In genomic region chr16:8831450-8832382, GRCh38 we compare ENCODE assay signal across 26 cellular contexts. TPM values are rescaled to one million over a fixed set of nuclear protein-coding genes. Genes with fewer than 3 reads are reported as not detected.
DNase-seq lines count a peak whose midpoint lies in the region; ATAC-seq and TF ChIP-seq lines count a peak whose summit lies in the region.
"Had no signal": no experiment of that assay in that cellular context is flagged by ENCODE, and none has a peak within 500 bp of the region (broad histone marks: within the 10 kb centered on the region; RNA-seq: fewer than 3 reads in every experiment).

No MANE protein-coding gene starts in this region.

- H3K4me3 Mint-ChIP-seq in GM23338: peak overlapping the region; percentile 56
- no peak overlapping the region for H3K4me3 Mint-ChIP-seq in stimulated activated effector memory CD8-positive, alpha-beta T cell treated with anti-CD3 and anti-CD28 coated beads, Interleukin-12 subunit alpha, Interleukin-12 subunit beta, amount 100 ng/mL, for 72 hours
- H3K4me3 Mint-ChIP-seq: activated T-helper 1 cell treated with anti-CD3 and anti-CD28 coated beads, Interleukin-12 subunit alpha, Interleukin-12 subunit beta, Interleukin-2, Interleukin-4 antibody, amounts not matched to agents 30 ng/mL and 10 ng/mL and 1 ng/mL, durations not matched to agents 14 hours and 24 hours and 36 hours had no signal

- TF ChIP-seq CTCF in GM23338 (conservative IDR thresholded peaks at IDR 0.05; ENCODE audit: low read depth in 2 of 2): no peak
- no peak for TF ChIP-seq CTCF in Panc1 (IDR thresholded peaks at IDR 0.05)
- no peak for TF ChIP-seq CTCF in tibial artery (IDR thresholded peaks at IDR 0.05)
- no peak for TF ChIP-seq CTCF in testis (IDR thresholded peaks at IDR 0.05)

- no peaks in the 10 kb centered on the region; the same call in 2 of the 3 replicates for H3K9me3 Mint-ChIP-seq in GM23338
- H3K9me3 Mint-ChIP-seq in stimulated activated effector memory CD8-positive, alpha-beta T cell treated with anti-CD3 and anti-CD28 coated beads, Interleukin-12 subunit alpha, Interleukin-12 subunit beta, amount 100 ng/mL, for 72 hours: no peaks in the 10 kb centered on the region
- H3K9me3 Mint-ChIP-seq: activated T-helper 1 cell treated with anti-CD3 and anti-CD28 coated beads, Interleukin-12 subunit alpha, Interleukin-12 subunit beta, Interleukin-2, Interleukin-4 antibody, amounts not matched to agents 30 ng/mL and 10 ng/mL and 1 ng/mL, durations not matched to agents 14 hours and 24 hours and 36 hours had no signal

- DNase-seq in GM23338 (ENCODE audit: low spot score) (peak; percentile 97), Panc1 (ENCODE audit: low read depth, low spot score) (no peak), C1 segment of cervical spinal cord (lab: John Stamatoyannopoulos, UW) (no peak), NCI-H1105 treated with DMSO at 0.1 percent for 48 hours (lab: John Stamatoyannopoulos, UW) (no peak), tibial artery (no peak), testis (no peak)
- DNase-seq in stimulated activated effector memory CD8-positive, alpha-beta T cell treated with anti-CD3 and anti-CD28 coated beads, Interleukin-12 subunit alpha, Interleukin-12 subunit beta, amount 100 ng/mL, for 72 hours (ENCODE audit: low spot score in 2 of 2): no peak
- DNase-seq: activated CD8-positive, alpha-beta memory T cell treated with anti-CD3 and anti-CD28 coated beads for 24 hours; BE2C; effector CD4-positive, alpha-beta T cell; heart left ventricle; MG63; NCI-H1930; NCI-H510A treated with DMSO at 0.1 percent for 48 hours; OCI-M1; ovary; stimulated activated CD4-positive, alpha-beta T cell treated with anti-CD3 and anti-CD28 coated beads, Interleukin-2, amount 100 ng/mL, for 48 hours had no signal

- H4K20me1 ChIP-seq in GM23338 (replicated peaks; ENCODE audit: insufficient read depth): no peaks in the 10 kb centered on the region

- BruUV-seq in Panc1 (replicated peaks; lab: Mats Ljungman, UMichigan): no TSS peak

- H3K27me3 ChIP-seq in GM23338 (ENCODE audit: insufficient read depth) (no peaks in the 10 kb centered on the region), Panc1 (ENCODE audit: control insufficient read depth, insufficient read depth, low read length) (no peaks in the 10 kb centered on the region), tibial artery (no peaks in the 10 kb centered on the region), testis (no peaks in the 10 kb centered on the region)
- H3K27me3 ChIP-seq: BE2C, heart left ventricle, MG63, ovary, SJSA1 had no signal

- H3K9me3 ChIP-seq in Panc1 (ENCODE audit: control insufficient read depth, insufficient read depth, low read depth, low read length) (no peaks in the 10 kb centered on the region), iPS-18c (ENCODE audit: control insufficient read depth, insufficient read depth, low read length) (no peaks in the 10 kb centered on the region), tibial artery (no peaks in the 10 kb centered on the region), testis (no peaks in the 10 kb centered on the region)
- H3K9me3 ChIP-seq: BE2C, heart left ventricle, MG63, ovary, SJSA1 had no signal

- in situ Hi-C loops in Panc1 (cut with HindIII; ENCODE audit: low pct_unique_long_range_greater_than_20kb, low sequenced_read_pairs): no loop called here

- POLR2A ChIA-PET in Panc1 (lab: Charles Lee): no interaction called here

- peaks cover 20% of the 10 kb centered on the region for H3K27me3 Mint-ChIP-seq in GM23338 (ENCODE audit: insufficient read depth, low read depth, poor library complexity)

- intact Hi-C loops in Panc1 (cut with micrococcal nuclease; ENCODE audit: unreplicated experiment) (no loop called here), tibial artery (cut with DNase I; ENCODE audit: low total_unique reads) (no loop called here), testis (cut with DNase I; ENCODE audit: low total_unique reads) (no loop called here)

- H3K36me3 ChIP-seq in GM23338 (ENCODE audit: insufficient read depth): no peaks in the 10 kb centered on the region; the same call in 1 of the 2 replicates
- peaks cover 20% of the 10 kb centered on the region for H3K36me3 ChIP-seq in Panc1 (ENCODE audit: control insufficient read depth, insufficient read depth, low read length)
- H3K36me3 ChIP-seq in tibial artery: peaks cover 6 to 34% (median 34%) of the 10 kb centered on the region in 3 donors
- no peaks in the 10 kb centered on the region for H3K36me3 ChIP-seq in testis (ENCODE audit: low read depth, missing control alignments)
- H3K36me3 ChIP-seq: ovary had no signal

- peaks cover 55% of the 10 kb centered on the region for H3K4me1 ChIP-seq in GM23338 (ENCODE audit: insufficient read depth)
- no peaks in the 10 kb centered on the region for H3K4me1 ChIP-seq in Panc1 (ENCODE audit: control insufficient read depth, insufficient read depth, low read length)
- H3K4me1 ChIP-seq in tibial artery: no peaks in the 10 kb centered on the region
- no peaks in the 10 kb centered on the region for H3K4me1 ChIP-seq in testis
- H3K4me1 ChIP-seq: SJSA1 had no signal

- no peak overlapping the region for H2AFZ ChIP-seq in GM23338

- H3K4me1 Mint-ChIP-seq in GM23338: peaks cover 60% of the 10 kb centered on the region
- peaks cover 27% of the 10 kb centered on the region for H3K4me1 Mint-ChIP-seq in stimulated activated effector memory CD8-positive, alpha-beta T cell treated with anti-CD3 and anti-CD28 coated beads, Interleukin-12 subunit alpha, Interleukin-12 subunit beta, amount 100 ng/mL, for 72 hours

- peaks cover 41% of the 10 kb centered on the region for H3K36me3 Mint-ChIP-seq in GM23338 (ENCODE audit: low read depth)
- H3K36me3 Mint-ChIP-seq in stimulated activated effector memory CD8-positive, alpha-beta T cell treated with anti-CD3 and anti-CD28 coated beads, Interleukin-12 subunit alpha, Interleukin-12 subunit beta, amount 100 ng/mL, for 72 hours: peaks cover 62% of the 10 kb centered on the region

- H3K79me2 ChIP-seq in GM23338 (replicated peaks; ENCODE audit: insufficient read depth): peaks cover 13% of the 10 kb centered on the region

- H3K4me2 ChIP-seq in GM23338: peak overlapping the region; percentile 67

- ATAC-seq in GM23338 (peak; percentile 96), Panc1 (0 out of 2 replicates have a peak, but pooled peaks have one; percentile 57)
- ATAC-seq in stimulated activated effector memory CD8-positive, alpha-beta T cell treated with anti-CD3 and anti-CD28 coated beads, Interleukin-12 subunit alpha, Interleukin-12 subunit beta, amount 100 ng/mL, for 72 hours: no peak
- ATAC-seq: heart left ventricle, left lobe of liver had no signal

- H3K27ac ChIP-seq in GM23338 (ENCODE audit: low read depth): peak overlapping the region; percentile 97
- no peak overlapping the region for H3K27ac ChIP-seq in Panc1 (ENCODE audit: low read length)
- H3K27ac ChIP-seq in tibial artery: no peak overlapping the region
- no peak overlapping the region for H3K27ac ChIP-seq in testis
- H3K27ac ChIP-seq: heart left ventricle, ovary, SJSA1 had no signal

- H3K9me2 ChIP-seq in GM23338 (ENCODE audit: insufficient read depth): no peaks in the 10 kb centered on the region

- 88 to 89% methylated on average over 11 to 19 of the region's 19 CpGs for WGBS in testis, 2 donors

- H3K4me3 ChIP-seq in GM23338: peak overlapping the region; percentile 27; the same call in 1 of the 2 replicates
- no peak overlapping the region for H3K4me3 ChIP-seq in Panc1 (ENCODE audit: low read depth in 2 of 2, low read length in 2 of 2)
- H3K4me3 ChIP-seq in iPS-18c (ENCODE audit: insufficient read depth, low read depth, low read length): peak overlapping the region; percentile 5; the same call in 1 of the 2 replicates
- no peak overlapping the region for H3K4me3 ChIP-seq in tibial artery
- H3K4me3 ChIP-seq in testis: no peak overlapping the region
- H3K4me3 ChIP-seq: heart left ventricle, MG63, ovary, SJSA1 had no signal

- TF ChIP-seq POLR2A in testis (IDR thresholded peaks at IDR 0.05): no peak

- CTCF ChIA-PET in Panc1 (lab: Charles Lee): no interaction called here

- H3F3A ChIP-seq in GM23338 (replicated peaks; ENCODE audit: low read depth): peaks cover 32% of the 10 kb centered on the region

- peak overlapping the region; percentile 99 for H3K27ac Mint-ChIP-seq in GM23338
- H3K27ac Mint-ChIP-seq in stimulated activated effector memory CD8-positive, alpha-beta T cell treated with anti-CD3 and anti-CD28 coated beads, Interleukin-12 subunit alpha, Interleukin-12 subunit beta, amount 100 ng/mL, for 72 hours: peak overlapping the region; percentile 32
- H3K27ac Mint-ChIP-seq: activated T-helper 1 cell treated with anti-CD3 and anti-CD28 coated beads, Interleukin-12 subunit alpha, Interleukin-12 subunit beta, Interleukin-2, Interleukin-4 antibody, amounts not matched to agents 30 ng/mL and 10 ng/mL and 1 ng/mL, durations not matched to agents 14 hours and 24 hours and 36 hours had no signal

TF ChIP-seq in GM23338, 12 proteins besides CTCF, POLR2A, EP300 and RAD21 (continues in another document):
- TF ChIP-seq POLR2AphosphoS5 (IDR thresholded peaks at IDR 0.05; ENCODE audit: low read depth): peak; percentile 76
- TF ChIP-seq NANOG (IDR thresholded peaks at IDR 0.05; ENCODE audit: borderline replicate concordance): peak; percentile 70; the same call in 1 of the 2 replicates
- no peak for TF ChIP-seq ZNF114 (CRISPR knock-in tag; IDR thresholded peaks at IDR 0.05)

RNA-seq across cellular contexts. Expression of gene PMM2, which starts 34.1 kb away (rescaled TPM):
- total RNA-seq in GM23338 (2014; rRNA removed; shearing (Covaris generic)): 38.2 and 45.1 TPM in 2 replicates
- 60.4 and 64.0 TPM in 2 replicates for polyA plus RNA-seq in GM23338 (2016; fragmentation: Nextera tagmentation; extraction: Ambion mirVana)
- 58.4 TPM for total RNA-seq in Panc1 (2021; ENCODE audit: unreplicated experiment)
- polyA plus RNA-seq in Panc1 (2012; ENCODE audit: insufficient read length): 39.5 TPM
- 10 to 100 TPM; 25.8 to 36.6 TPM for total RNA-seq in testis
- polyA plus RNA-seq in testis (ENCODE audit: insufficient read depth, low read depth, low replicate concordance): 15.4 TPM

RNA-seq across cellular contexts. Expression of gene TMEM186, which starts 34.3 kb away (rescaled TPM):
- total RNA-seq in GM23338 (2014; rRNA removed; shearing (Covaris generic)): 8.3 and 11.2 TPM in 2 replicates
- polyA plus RNA-seq in GM23338 (2016; fragmentation: Nextera tagmentation; extraction: Ambion mirVana) (11.7 and 14.8 TPM in 2 replicates), testis (ENCODE audit: insufficient read depth, low read depth, low replicate concordance) (15.5 TPM)
- total RNA-seq in Panc1 (2021; ENCODE audit: unreplicated experiment) (12.4 TPM), testis (10 to 100 TPM; 11.6 to 14.3 TPM)
- 9.1 TPM for polyA plus RNA-seq in Panc1 (2012; ENCODE audit: insufficient read length)

RNA-seq across cellular contexts. Expression of gene CARHSP1, which starts 37.1 kb away (rescaled TPM):
- total RNA-seq in GM23338 (2014; rRNA removed; shearing (Covaris generic)): 286 and 301 TPM in 2 replicates
- polyA plus RNA-seq in GM23338 (2016; fragmentation: Nextera tagmentation; extraction: Ambion mirVana): 324 and 339 TPM in 2 replicates
- total RNA-seq in Panc1 (2021; ENCODE audit: unreplicated experiment): 158 TPM
- polyA plus RNA-seq in Panc1 (2012; ENCODE audit: insufficient read length): 262 TPM
- total RNA-seq in testis: 100 to 1,000 TPM; 241 to 437 TPM
- 457 TPM for polyA plus RNA-seq in testis (ENCODE audit: insufficient read depth, low read depth, low replicate concordance)

RNA-seq across cellular contexts. Expression of gene LITAFD, which starts 50.4 kb away (rescaled TPM):
- total RNA-seq in GM23338 (2014; rRNA removed; shearing (Covaris generic)): not detected in 2 replicates
- polyA plus RNA-seq in GM23338 (2016; fragmentation: Nextera tagmentation; extraction: Ambion mirVana) (not detected in 2 replicates), testis (ENCODE audit: insufficient read depth, low read depth, low replicate concordance) (10.5 TPM)
- total RNA-seq in Panc1 (2021; ENCODE audit: unreplicated experiment) (not detected), testis (1 to 10 TPM; 2.2 to 3.8 TPM)
- polyA plus RNA-seq in Panc1 (2012; ENCODE audit: insufficient read length): not detected
- total RNA-seq: activated T-helper 1 cell treated with anti-CD3 and anti-CD28 coated beads, Interleukin-12 subunit alpha, Interleukin-12 subunit beta, Interleukin-2, Interleukin-4 antibody, amounts not matched to agents 30 ng/mL and 10 ng/mL and 1 ng/mL, durations not matched to agents 14 hours and 24 hours and 36 hours; fibroblast of lung; heart left ventricle; left lobe of liver; mucosa of gallbladder; ovary; SJSA1; skeletal muscle tissue; T-helper 2 cell treated with Interferon-gamma antibody and Interleukin-4, amounts not matched to agents 100 ng/mL and 5 ng/mL, for 36 hours had no signal
- polyA plus RNA-seq: fibroblast of lung, heart left ventricle, ovary, thymus had no signal

Comparison
In these comparisons a context has a peak if more than half of its experiments do, and no peak if none do; other contexts are left out.
1. H3K4me3 ChIP-seq: peak in GM23338 (single experiment) and iPS-18c (single experiment); none in Panc1 (0 of 2), tibial artery (0 of 2) and testis (0 of 2).